ENCODE assay signal across 24 cellular contexts in the genomic region with DNA sequence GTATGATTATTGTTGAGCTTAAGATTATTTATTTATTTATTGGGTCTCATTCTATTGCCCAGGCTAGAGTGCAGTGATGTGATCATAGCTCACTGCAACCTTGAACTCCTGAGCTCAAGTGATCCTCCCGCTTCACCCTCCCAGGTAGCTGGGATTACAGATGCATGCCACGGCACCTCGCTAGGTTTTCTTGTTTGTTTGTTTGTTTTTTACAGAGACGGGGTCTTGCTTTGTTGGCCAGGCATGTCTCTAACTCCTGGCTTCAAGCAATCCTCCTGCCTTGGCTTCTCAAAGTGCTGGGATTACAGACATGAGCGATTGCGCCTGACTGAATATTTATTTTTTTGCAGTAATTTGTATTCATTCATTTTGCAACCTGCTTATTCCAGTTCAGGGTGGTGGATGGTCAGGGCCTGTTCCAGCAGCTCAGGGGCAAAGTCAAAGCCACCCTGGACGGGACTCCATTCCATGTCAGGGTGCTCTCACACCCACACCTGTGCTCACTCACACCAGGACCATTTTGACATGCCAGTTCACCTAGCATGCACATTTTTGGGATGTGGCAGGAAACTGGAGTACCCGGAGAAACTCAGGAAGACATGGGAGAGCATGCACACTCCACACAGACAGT.
"Had no signal": no experiment of that assay in that cellular context is flagged by ENCODE, and none has a peak within 500 bp of the region (broad histone marks: within the 10 kb centered on the region; RNA-seq: fewer than 3 reads in every experiment).

No MANE protein-coding gene starts in this region.

- H3K9me3 ChIP-seq: MG63, SJSA1 had no signal

- H3K4me3 ChIP-seq: MG63, SJSA1, SK-N-MC had no signal

- H3K27me3 ChIP-seq: MG63, SJSA1 had no signal

- DNase-seq: Karpas-422, KG1, MG63, NCI-H1092, NCI-H1105 treated with DMSO at 0.1 percent for 48 hours, NCI-H1417 treated with DMSO at 0.1 percent for 48 hours, NCI-H146, NCI-H1694 treated with DMSO at 0.1 percent for 48 hours, NCI-H1930, NCI-H2081, NCI-H2107, NCI-H2171, NCI-H345, NCI-H524, NCI-H69, NCI-H774, Right ventricle myocardium superior, RPMI8226, SIG-M5 had no signal

- H3K27ac ChIP-seq: HL-60, SJSA1, SK-N-MC had no signal

- FAIRE-seq: HTR-8/SVneo, RCC 7860 had no signal

- H3K36me3 ChIP-seq: MG63, SJSA1 had no signal
